In the genomic region with DNA sequence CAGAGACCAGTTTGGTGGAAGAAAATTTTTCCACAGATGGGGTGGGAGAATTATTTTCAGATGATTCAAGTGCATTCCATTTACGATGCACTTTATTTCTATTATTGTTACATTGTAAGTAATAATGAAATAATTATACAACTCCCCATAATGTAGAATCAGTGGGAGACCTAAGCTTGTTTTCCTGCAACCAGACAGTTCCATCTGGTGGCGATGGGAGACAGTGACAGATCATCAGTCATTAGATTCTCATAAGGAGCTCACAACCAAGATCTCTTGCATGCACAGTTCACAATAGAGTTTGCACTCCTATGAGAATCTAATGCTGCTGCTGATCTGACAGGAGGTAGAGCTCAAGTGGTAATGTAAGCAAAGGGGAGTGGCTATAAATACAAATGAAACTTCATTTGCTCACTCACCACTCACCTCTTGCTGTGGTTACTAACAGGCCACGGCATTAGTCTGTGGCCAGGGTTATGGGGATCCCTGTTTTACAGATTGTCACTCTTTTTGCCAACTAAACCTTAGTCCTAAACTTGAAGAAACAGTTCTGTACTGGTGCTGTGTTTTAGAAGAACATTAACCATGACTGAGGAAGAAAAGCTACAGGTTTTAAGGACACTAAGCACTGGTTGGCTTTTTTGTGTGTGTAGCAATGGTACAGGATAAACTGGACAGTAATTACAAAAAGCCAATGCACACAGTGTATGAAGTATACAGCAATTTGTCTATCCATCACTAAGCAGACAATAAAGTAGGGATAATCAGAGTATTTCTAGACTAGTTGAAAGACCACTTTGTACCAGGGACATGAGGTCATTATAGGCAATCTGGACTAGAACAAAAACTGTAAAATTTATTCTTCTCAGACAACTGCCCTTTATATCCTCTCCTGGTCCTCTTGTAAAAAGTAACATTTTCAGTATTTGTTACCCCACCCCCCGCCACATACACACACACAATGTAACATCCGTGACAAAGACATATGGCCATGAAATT, we compare ENCODE assay signal across 12 cellular contexts. TPM values are rescaled to one million over a fixed set of nuclear protein-coding genes. Genes with fewer than 3 reads are reported as not detected.
DNase-seq lines count a peak whose midpoint lies in the region; ATAC-seq and TF ChIP-seq lines count a peak whose summit lies in the region.
"Had no signal": no experiment of that assay in that cellular context is flagged by ENCODE, and none has a peak within 500 bp of the region (broad histone marks: within the 10 kb centered on the region; RNA-seq: fewer than 3 reads in every experiment).

No MANE protein-coding gene starts in this region.

- no peaks in the 10 kb centered on the region for H3K4me1 ChIP-seq in left lung
- H3K4me1 ChIP-seq: thyroid gland had no signal

- no peak for TF ChIP-seq CTCF in left lung (IDR thresholded peaks at IDR 0.05)

- H3K27me3 ChIP-seq in left lung (no peaks in the 10 kb centered on the region), MG63 (no peaks in the 10 kb centered on the region; the same call in 1 of the 2 replicates)
- H3K27me3 ChIP-seq: thyroid gland had no signal

- no peak overlapping the region for H3K4me3 ChIP-seq in left lung
- H3K4me3 ChIP-seq in MG63: no peak overlapping the region
- H3K4me3 ChIP-seq: GM23248, thyroid gland had no signal

- intact Hi-C loops in left lung (cut with DNase I): no loop called here

- DNase-seq in myocyte (ENCODE audit: low read depth) (peak; percentile 19), left lung (no peak), MG63 (no peak)
- DNase-seq in activated naive CD4-positive, alpha-beta T cell treated with Interleukin-2 at 50 U/mL for 16 hours: no peak
- DNase-seq: activated CD4-positive, CD25-positive, alpha-beta regulatory T cell; GM23248; stimulated activated CD4-positive, alpha-beta T cell treated with anti-CD3 and anti-CD28 coated beads, Interleukin-1b, Interleukin-23, amount 100 ng/mL, for 48 hours; thyroid gland had no signal

- H3K27ac ChIP-seq in left lung: no peak overlapping the region
- H3K27ac ChIP-seq: GM23248, thyroid gland had no signal

- no peaks in the 10 kb centered on the region for H3K9me3 ChIP-seq in left lung
- H3K9me3 ChIP-seq in MG63: no peaks in the 10 kb centered on the region
- H3K9me3 ChIP-seq: thyroid gland had no signal

- ATAC-seq in GM19025 (IDR thresholded peaks at IDR 0.05; ENCODE audit: low read depth, unreplicated experiment) (peak; percentile 80), HG02588 (IDR thresholded peaks at IDR 0.05; ENCODE audit: unreplicated experiment) (peak; percentile 70), HG03565 (IDR thresholded peaks at IDR 0.05; ENCODE audit: unreplicated experiment) (peak; percentile 99), HG03025 (IDR thresholded peaks at IDR 0.05; ENCODE audit: low FRiP score, unreplicated experiment) (no peak), left lung (no peak)

- H3K36me3 ChIP-seq in left lung (no peaks in the 10 kb centered on the region), MG63 (no peaks in the 10 kb centered on the region)
- H3K36me3 ChIP-seq: thyroid gland had no signal

RNA-seq across cellular contexts. Expression of gene TMEM232, which starts 9.9 kb away (rescaled TPM):
- total RNA-seq in myocyte (2.8 and 4.2 TPM in 2 replicates), left lung (1 to 10 TPM; 2.4 to 5.1 TPM)
- 1.1 TPM for polyA plus RNA-seq in myocyte (2012)
- 2.6 TPM in 1 of 2 replicates, not detected in the other for total RNA-seq in MG63 (2014; rRNA removed; shearing (Covaris generic); ENCODE audit: low replicate concordance)

RNA-seq across cellular contexts. Expression of gene SLC25A46, which starts 22.3 kb away (rescaled TPM):
- total RNA-seq in myocyte: 86.9 and 94.0 TPM in 2 replicates
- polyA plus RNA-seq in myocyte (2012): 26.9 TPM
- total RNA-seq in left lung: 10 to 100 TPM; 39.0 to 41.3 TPM
- total RNA-seq in MG63 (2014; rRNA removed; shearing (Covaris generic); ENCODE audit: low replicate concordance): 99.9 and 126 TPM in 2 replicates

Comparison
In these comparisons a context has a peak if more than half of its experiments do, and no peak if none do; other contexts are left out.
1. ATAC-seq: peak in GM19025 (single experiment), HG02588 (single experiment) and HG03565 (single experiment); none in HG03025 (single experiment) and left lung (single experiment).